ENCODE assay signal across 6 cellular contexts in the genomic region with DNA sequence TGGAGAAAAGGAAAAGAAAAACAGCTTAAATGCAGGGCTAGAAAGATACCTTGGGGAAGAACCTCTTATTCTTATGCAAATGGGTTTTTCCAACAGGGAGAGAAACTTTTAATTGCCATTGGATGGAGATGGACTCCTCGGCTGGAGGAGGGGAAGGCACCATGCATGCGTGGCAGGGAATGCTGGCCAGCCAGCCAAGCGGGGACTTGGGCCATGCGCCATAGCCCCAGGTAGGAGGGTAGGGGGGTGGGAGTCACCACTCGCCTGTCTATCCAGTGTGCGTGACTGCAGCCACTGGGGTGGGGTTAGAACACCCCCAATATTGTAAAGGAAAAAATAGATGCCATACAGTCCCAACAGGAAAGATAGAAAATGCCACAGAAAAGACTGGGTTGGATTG.
"Had no signal": no experiment of that assay in that cellular context is flagged by ENCODE, and none has a peak within 500 bp of the region (broad histone marks: within the 10 kb centered on the region; RNA-seq: fewer than 3 reads in every experiment).

No MANE protein-coding gene starts in this region.

- H3K9ac ChIP-seq: GM23248 had no signal

- H3K4me3 Mint-ChIP-seq: HFFc6 had no signal

- H3K27ac ChIP-seq: GM23248 had no signal

- H3K9me3 ChIP-seq: HAP-1 had no signal

- H3K4me3 ChIP-seq: GM23248, HAP-1 had no signal

- H3K27ac Mint-ChIP-seq: HFFc6 had no signal

- H2AFZ ChIP-seq: GM23248 had no signal

- H3K36me3 ChIP-seq: HAP-1 had no signal

- ATAC-seq: HCT116 had no signal

- DNase-seq: GM23248, GOT3, HCEC 1CT, HFFc6 had no signal
